Comparison of ENCODE assay signal across 8 cellular contexts in the genomic region with DNA sequence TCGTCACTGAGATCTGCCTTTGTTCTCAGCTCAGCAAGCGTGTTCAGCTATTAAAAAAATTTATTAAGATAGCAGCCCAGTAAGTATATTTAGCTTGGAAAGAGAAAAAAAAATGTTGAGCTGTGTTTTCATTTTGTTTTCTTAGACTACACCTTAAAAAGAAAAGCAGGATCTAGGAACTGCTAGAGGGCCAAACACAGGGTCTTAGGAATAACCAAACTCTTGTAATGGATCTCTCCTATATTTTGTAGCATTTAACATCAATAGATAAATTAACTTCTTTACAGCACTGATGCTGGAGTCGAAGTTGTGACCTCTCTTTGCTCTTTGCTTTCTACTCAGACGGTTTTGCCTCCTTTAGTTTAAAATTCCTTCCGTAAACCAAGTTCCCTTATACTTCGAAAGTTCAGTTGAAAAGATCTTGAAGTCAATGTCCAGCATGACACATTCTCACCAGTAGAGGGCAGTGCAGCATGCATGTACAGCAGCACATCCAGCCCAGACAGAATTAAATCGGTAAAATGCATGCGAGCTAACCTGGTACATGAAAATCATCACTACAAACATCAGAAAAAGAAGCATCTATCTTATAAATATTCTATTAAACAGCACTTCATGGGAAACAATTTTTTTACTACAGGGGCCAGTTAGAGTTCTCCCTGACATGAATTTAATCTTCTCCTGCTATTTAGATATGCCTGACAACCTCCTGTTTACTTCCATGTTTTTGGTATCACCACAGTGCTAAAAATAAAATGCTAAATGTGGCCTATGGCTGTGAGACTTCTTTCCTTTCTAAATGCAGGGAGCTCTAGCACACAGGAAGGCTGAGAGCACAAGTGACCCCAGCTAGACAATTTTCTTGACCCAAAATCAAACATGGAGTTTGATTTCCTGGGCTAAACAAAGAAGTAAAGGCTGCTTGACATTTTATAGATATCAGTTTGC. TPM values are rescaled to one million over a fixed set of nuclear protein-coding genes. Genes with fewer than 3 reads are reported as not detected.
A peak's percentile ranks its signal among the peaks of the same experiment; 100 is the strongest.
DNase-seq lines count a peak whose midpoint lies in the region; ATAC-seq and TF ChIP-seq lines count a peak whose summit lies in the region.

No MANE protein-coding gene starts in this region.

- H3K9me3 Mint-ChIP-seq in activated CD4-positive, alpha-beta T cell treated with anti-CD3 and anti-CD28 coated beads, Interleukin-2, amount 10 ng/mL, durations not matched to agents 24 days and 14 days = no peaks in the 10 kb centered on the region

- H3K4me1 Mint-ChIP-seq in activated CD4-positive, alpha-beta T cell treated with anti-CD3 and anti-CD28 coated beads, Interleukin-2, amount 10 ng/mL, durations not matched to agents 24 days and 14 days = peaks cover 3% of the 10 kb centered on the region

- 24% methylated on average over 8 of the region's 8 CpGs for WGBS in right lobe of liver (ENCODE audit: insufficient coverage, low coverage, low lambda C conversion rate, missing lambda C conversion rate)

- H3K4me1 ChIP-seq in right lobe of liver = peaks cover 0 to 3% (median 0%) of the 10 kb centered on the region in 4 donors

- H3K27ac Mint-ChIP-seq in activated CD4-positive, alpha-beta T cell treated with anti-CD3 and anti-CD28 coated beads, Interleukin-2, amount 10 ng/mL, durations not matched to agents 24 days and 14 days = no peak overlapping the region

- ATAC-seq in HG03159 (IDR thresholded peaks at IDR 0.05; ENCODE audit: unreplicated experiment) (peak; percentile 58), right lobe of liver (peak; percentile 93 to 98 (median 95)), GM21529 (IDR thresholded peaks at IDR 0.05; ENCODE audit: unreplicated experiment) (no peak)

- H3K27ac ChIP-seq in coronary artery (peak overlapping the region; percentile 51 to 82), right lobe of liver (peak overlapping the region in 1 of 3 donors; percentile 19)

- H3K4me3 Mint-ChIP-seq in activated CD4-positive, alpha-beta T cell treated with anti-CD3 and anti-CD28 coated beads, Interleukin-2, amount 10 ng/mL, durations not matched to agents 24 days and 14 days = no peak overlapping the region

- TF ChIP-seq POLR2A in right lobe of liver (IDR thresholded peaks at IDR 0.05) = no peak

- no peaks in the 10 kb centered on the region for H3K36me3 Mint-ChIP-seq in activated CD4-positive, alpha-beta T cell treated with anti-CD3 and anti-CD28 coated beads, Interleukin-2, amount 10 ng/mL, durations not matched to agents 24 days and 14 days (ENCODE audit: low read depth)

- H3K9me3 ChIP-seq in right lobe of liver = no peaks in the 10 kb centered on the region

- intact Hi-C loops in activated CD4-positive, alpha-beta T cell treated with anti-CD3 and anti-CD28 coated beads, Interleukin-2, amount 10 ng/mL, durations not matched to agents 24 days and 14 days (cut with micrococcal nuclease) = loop anchor here (1.0 to 10.0 kb wide), 6 partner anchors 48 to 1317 kb away; a partner anchor contains a TSS
- intact Hi-C loops in right lobe of liver (cut with DNase I) = loop anchor here in 1 of 2 donors (5.0 kb wide), 1 partner anchor 185 kb away; no protein-coding TSS in a partner anchor

- peaks cover 0 to 4% (median 0%) of the 10 kb centered on the region in 4 donors for H3K36me3 ChIP-seq in right lobe of liver

- peaks cover 13% of the 10 kb centered on the region for H3K27me3 Mint-ChIP-seq in activated CD4-positive, alpha-beta T cell treated with anti-CD3 and anti-CD28 coated beads, Interleukin-2, amount 10 ng/mL, durations not matched to agents 24 days and 14 days

- no peaks in the 10 kb centered on the region for H3K27me3 ChIP-seq in right lobe of liver

- DNase-seq in Daoy (ENCODE audit: low read depth) (peak; percentile 81), NCI-H526 (lab: John Stamatoyannopoulos, UW) (peak; percentile 60 to 91), coronary artery (ENCODE audit: low spot score) (peak; percentile 85), right lobe of liver (peak in 2 of 3 donors; percentile 63 to 79)
- DNase-seq in activated CD4-positive, alpha-beta T cell treated with anti-CD3 and anti-CD28 coated beads, Interleukin-2, amount 10 ng/mL, durations not matched to agents 24 days and 14 days = peak; percentile 92
- peak; percentile 83 for DNase-seq in stimulated activated CD4-positive, alpha-beta T cell treated with anti-CD3 and anti-CD28 coated beads, Interleukin-4, amount 100 ng/mL, for 24 hours

- TF ChIP-seq CTCF in coronary artery (IDR thresholded peaks at IDR 0.05) = peak; percentile 83
- peak; percentile 97 to 99 (median 98) for TF ChIP-seq CTCF in right lobe of liver (IDR thresholded peaks at IDR 0.05)

- H3K4me3 ChIP-seq in coronary artery (peak overlapping the region; percentile 15), right lobe of liver (no peak overlapping the region)

RNA-seq across cellular contexts. Expression of a gene that starts 48.2 kb away (rescaled TPM):
- 27.4 and 27.7 TPM in 2 replicates for total RNA-seq in Daoy (2014; rRNA removed; shearing (Covaris generic))
- total RNA-seq in activated CD4-positive, alpha-beta T cell treated with anti-CD3 and anti-CD28 coated beads, Interleukin-2, amount 10 ng/mL, durations not matched to agents 24 days and 14 days = 17.9 and 19.1 TPM in 2 replicates
- total RNA-seq in right lobe of liver = 10 to 100 TPM; 16.0 to 36.8 (median 22.0) TPM
